In the genomic region with DNA sequence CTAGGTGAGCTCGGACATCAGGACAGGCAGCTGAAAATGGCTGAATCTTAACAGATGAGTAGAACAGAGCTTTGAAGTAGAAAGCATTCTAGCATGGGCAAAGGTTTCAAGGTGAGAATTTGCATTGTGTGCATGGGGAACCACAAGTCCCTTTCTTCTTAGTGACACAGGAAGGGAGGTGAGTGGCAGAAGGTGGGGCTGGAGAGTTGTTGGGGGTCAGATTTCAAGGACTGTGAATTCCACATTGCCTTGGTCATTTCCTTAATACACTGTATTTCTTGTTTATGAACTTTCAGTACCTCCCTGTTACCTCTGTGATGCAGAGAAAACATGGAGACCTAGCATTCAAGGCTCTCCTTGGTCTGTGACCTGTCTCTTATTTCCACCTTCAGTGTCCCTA, we compare ENCODE assay signal across 1 cellular context.
TF ChIP-seq lines count a peak whose summit lies in the region.

No MANE protein-coding gene starts in this region.

TF ChIP-seq in HCT116, 20 proteins besides CTCF, POLR2A, EP300 and RAD21 (continued from another document):
- TF ChIP-seq SP1 (IDR thresholded peaks at IDR 0.05; ENCODE audit: low read depth) (no peak), EGR1 (IDR thresholded peaks at IDR 0.05; ENCODE audit: low read depth) (no peak)
- TF ChIP-seq, protein P1, sequence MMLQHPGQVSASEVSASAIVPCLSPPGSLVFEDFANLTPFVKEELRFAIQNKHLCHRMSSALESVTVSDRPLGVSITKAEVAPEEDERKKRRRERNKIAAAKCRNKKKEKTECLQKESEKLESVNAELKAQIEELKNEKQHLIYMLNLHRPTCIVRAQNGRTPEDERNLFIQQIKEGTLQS (IDR thresholded peaks at IDR 0.05) = no peak
